ENCODE assay signal across 24 cellular contexts in genomic region chr5:32206053-32206452, GRCh38.
"Had no signal": no experiment of that assay in that cellular context is flagged by ENCODE, and none has a peak within 500 bp of the region (broad histone marks: within the 10 kb centered on the region; RNA-seq: fewer than 3 reads in every experiment).

No MANE protein-coding gene starts in this region.

- H3K4me1 ChIP-seq: parathyroid adenoma, testis, thyroid gland had no signal

- H3K9ac ChIP-seq: parathyroid adenoma had no signal

- H3K27ac ChIP-seq: left ventricle myocardium inferior, lower lobe of right lung, parathyroid adenoma, right atrium auricular region, skin epidermis, testis, thyroid gland, transverse colon, upper lobe of right lung had no signal

- H3K4me3 ChIP-seq: left ventricle myocardium inferior, lower lobe of right lung, right atrium auricular region, skin epidermis, stomach, testis, thyroid gland, transverse colon, upper lobe of right lung had no signal

- ATAC-seq: lower lobe of right lung; naive thymus-derived CD8-positive, alpha-beta T cell; sciatic nerve; stimulated activated naive B cell treated with anti-CD40 and anti-IgM and Interleukin-4, amounts not matched to agents 10 μg/mL and 1 μg/mL and 100 μg/mL, for 72 hours; stimulated activated naive CD8-positive, alpha-beta T cell treated with anti-CD3 and anti-CD28 coated beads, Interleukin-15, Interleukin-2, amounts not matched to agents 100 U/mL and 50 U/mL, for 24 hours; upper lobe of right lung had no signal

- DNase-seq: hypothalamus; islet precursor cell; left ventricle myocardium inferior; lower lobe of right lung; mammary epithelial cell; mesenchymal stem cell; naive thymus-derived CD8-positive, alpha-beta T cell; nucleus accumbens; stimulated activated CD4-positive, alpha-beta T cell treated with anti-CD3 and anti-CD28 coated beads, Interleukin-12 subunit alpha, Interleukin-12 subunit beta, amount 100 ng/mL, for 4 hours; stimulated activated CD4-positive, alpha-beta T cell treated with anti-CD3 and anti-CD28 coated beads, Interleukin-15, amount 100 ng/mL, for 24 hours; stimulated activated CD4-positive, alpha-beta T cell treated with anti-CD3 and anti-CD28 coated beads, Interleukin-2, amount 100 ng/mL, for 24 hours; stimulated activated CD4-positive, alpha-beta T cell treated with anti-CD3 and anti-CD28 coated beads, Interleukin-4, amount 100 ng/mL, for 1 hour; stimulated activated naive B cell treated with anti-CD40 and anti-IgM and Interleukin-4, amounts not matched to agents 10 μg/mL and 1 μg/mL and 100 μg/mL, for 72 hours; stimulated activated naive CD8-positive, alpha-beta T cell treated with anti-CD3 and anti-CD28 coated beads, Interleukin-15, Interleukin-2, amounts not matched to agents 100 U/mL and 50 U/mL, for 24 hours; stomach; testis; thyroid gland; transverse colon; upper lobe of right lung had no signal

- H3K36me3 ChIP-seq: left ventricle myocardium inferior, lower lobe of right lung, right atrium auricular region, stomach, thyroid gland, transverse colon, upper lobe of right lung had no signal

- H3K79me2 ChIP-seq: parathyroid adenoma had no signal

- H2AFZ ChIP-seq: parathyroid adenoma had no signal

- H3K9me3 ChIP-seq: left ventricle myocardium inferior, lower lobe of right lung, right atrium auricular region, stomach, testis, thyroid gland, transverse colon, upper lobe of right lung had no signal

- FAIRE-seq: urothelium cell line had no signal

- H3K27me3 ChIP-seq: right atrium auricular region, stomach, testis, thyroid gland, transverse colon, upper lobe of right lung had no signal
